In genomic region chr12:55861396-55861795, GRCh38 we compare ENCODE assay signal across 27 cellular contexts. TPM values are rescaled to one million over a fixed set of nuclear protein-coding genes. Genes with fewer than 3 reads are reported as not detected.
"Had no signal": no experiment of that assay in that cellular context is flagged by ENCODE, and none has a peak within 500 bp of the region (broad histone marks: within the 10 kb centered on the region; RNA-seq: fewer than 3 reads in every experiment).

No MANE protein-coding gene starts in this region.

- H3K4me3 ChIP-seq: stomach, suprapubic skin, testis, thoracic aorta, thyroid gland, tibial artery, tibial nerve, transverse colon, upper lobe of left lung, upper lobe of right lung, uterus, vagina had no signal

- H3K4me1 ChIP-seq: stomach, suprapubic skin, testis, thyroid gland, tibial artery, tibial nerve, transverse colon, upper lobe of left lung, upper lobe of right lung, uterus, vagina had no signal

- H3K36me3 ChIP-seq: stomach, suprapubic skin, thoracic aorta, thyroid gland, tibial nerve, transverse colon, upper lobe of left lung, upper lobe of right lung, uterus, vagina had no signal

- H3K27me3 ChIP-seq: stomach, suprapubic skin, testis, thyroid gland, tibial artery, tibial nerve, transverse colon, upper lobe of left lung, upper lobe of right lung, uterus, vagina had no signal

- H3K27ac ChIP-seq: stomach, suprapubic skin, testis, thoracic aorta, thyroid gland, tibial artery, tibial nerve, transverse colon, upper lobe of left lung, upper lobe of right lung, uterus, vagina had no signal

- H3K9me3 ChIP-seq: testis, thyroid gland, vagina had no signal

- DNase-seq: stimulated activated CD4-positive, alpha-beta T cell treated with anti-CD3 and anti-CD28 coated beads, Interleukin-2, amount 100 ng/mL, for 48 hours; stimulated activated CD4-positive, alpha-beta T cell treated with anti-CD3 and anti-CD28 coated beads, Interleukin-4, amount 100 ng/mL, for 1 hour; stimulated activated CD4-positive, alpha-beta T cell treated with anti-CD3 and anti-CD28 coated beads, Interleukin-4, amount 100 ng/mL, for 24 hours; stimulated activated CD4-positive, alpha-beta T cell treated with anti-CD3 and anti-CD28 coated beads, Interleukin-4, amount 100 ng/mL, for 4 hours; stimulated activated CD8-positive, alpha-beta memory T cell treated with anti-CD3 and anti-CD28 coated beads, Interleukin-4, amount 100 ng/mL, for 48 hours; stimulated activated naive B cell treated with anti-CD40 and anti-IgM and Interleukin-4, amounts not matched to agents 10 μg/mL and 1 μg/mL and 100 μg/mL, for 72 hours; stimulated activated naive CD4-positive, alpha-beta T cell; stimulated activated naive CD4-positive, alpha-beta T cell treated with Interleukin-2 at 50 U/mL for 16 hours; stimulated activated naive CD8-positive, alpha-beta T cell treated with anti-CD3 and anti-CD28 coated beads, Interleukin-15, amount 100 ng/mL, for 72 hours; stimulated activated naive CD8-positive, alpha-beta T cell treated with anti-CD3 and anti-CD28 coated beads, Interleukin-15, Interleukin-2, amounts not matched to agents 100 U/mL and 50 U/mL, for 24 hours; stomach; substantia nigra; testis; thyroid gland; tibial artery; transverse colon; upper lobe of left lung; upper lobe of right lung; uterus had no signal

- FAIRE-seq: urothelium cell line had no signal

- ATAC-seq: stimulated activated effector memory CD8-positive, alpha-beta T cell treated with anti-CD3 and anti-CD28 coated beads, Interleukin-12 subunit alpha, Interleukin-12 subunit beta, amount 100 ng/mL, for 72 hours; stimulated activated memory B cell treated with anti-CD40 and anti-IgM and Interleukin-4, amounts not matched to agents 10 μg/mL and 1 μg/mL and 100 μg/mL, for 72 hours; stimulated activated naive B cell treated with anti-CD40 and anti-IgM and Interleukin-4, amounts not matched to agents 10 μg/mL and 1 μg/mL and 100 μg/mL, for 72 hours; stimulated activated naive CD8-positive, alpha-beta T cell treated with anti-CD3 and anti-CD28 coated beads, Interleukin-15, amount 100 ng/mL, for 72 hours; stimulated activated naive CD8-positive, alpha-beta T cell treated with anti-CD3 and anti-CD28 coated beads, Interleukin-15, Interleukin-2, amounts not matched to agents 100 U/mL and 50 U/mL, for 24 hours; upper lobe of right lung had no signal

RNA-seq across cellular contexts. Expression of gene MMP19, which starts 18.7 kb away (rescaled TPM):
- total RNA-seq: temporal lobe had no signal
